24 cellular contexts compared by ENCODE assay signal in the genomic region with DNA sequence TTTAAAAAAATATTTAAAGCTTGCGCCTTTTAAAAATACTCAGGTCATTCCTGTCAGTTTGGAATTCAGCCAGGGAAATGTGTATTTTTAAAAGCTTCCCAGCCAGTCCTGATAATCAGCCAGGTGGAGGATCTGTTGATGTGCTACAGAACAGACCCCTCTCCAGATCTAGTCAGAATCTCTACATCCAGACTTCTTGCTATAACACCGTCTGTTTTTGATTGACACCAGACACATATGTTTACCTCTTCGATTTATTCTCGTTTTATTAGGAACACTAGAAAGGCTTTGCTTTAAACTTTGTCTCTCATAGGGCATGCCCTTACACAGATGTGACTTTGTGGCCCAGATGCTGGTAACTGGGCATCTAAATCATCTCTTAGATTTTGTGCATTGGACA. TPM values are rescaled to one million over a fixed set of nuclear protein-coding genes. Genes with fewer than 3 reads are reported as not detected.
A peak's percentile ranks its signal among the peaks of the same experiment; 100 is the strongest.
DNase-seq lines count a peak whose midpoint lies in the region; ATAC-seq, FAIRE-seq and TF ChIP-seq lines count a peak whose summit lies in the region.
"Had no signal": no experiment of that assay in that cellular context is flagged by ENCODE, and none has a peak within 500 bp of the region (broad histone marks: within the 10 kb centered on the region; RNA-seq: fewer than 3 reads in every experiment).

No MANE protein-coding gene starts in this region.

- intact Hi-C loops in heart right ventricle (cut with DNase I) (loop anchor here in 8 of 10 donors (5.0 to 10.0 kb wide), 9 partner anchors 81 to 558 kb away; no protein-coding TSS in a partner anchor), left cardiac atrium (cut with DNase I) (loop anchor here in 1 of 2 donors (5.0 to 10.0 kb wide), 2 partner anchors 81 to 558 kb away; no protein-coding TSS in a partner anchor), K562 (cut with micrococcal nuclease) (loop anchor here (5.0 kb wide), 1 partner anchor 81 kb away; no protein-coding TSS in a partner anchor), uterus (cut with DNase I; ENCODE audit: low total_unique reads) (loop anchor here (10.0 kb wide), 1 partner anchor 118 kb away; no protein-coding TSS in a partner anchor)
- intact Hi-C loops in activated naive CD4-positive, alpha-beta T cell treated with anti-CD3 and anti-CD28 coated beads for 36 hours (cut with micrococcal nuclease) = no loop called here

- peaks cover 9% of the 10 kb centered on the region for H3K36me3 Mint-ChIP-seq in activated naive CD4-positive, alpha-beta T cell treated with anti-CD3 and anti-CD28 coated beads for 36 hours (ENCODE audit: low read depth)

- CTCF ChIA-PET in K562 (lab: Yijun Ruan, JAX; ENCODE audit: low intra/inter-chr PET ratio) = interaction anchor here (3.0 kb wide), 1 partner anchor 80 kb away, joined by 8 read pairs; no protein-coding TSS in a partner anchor
- CTCF ChIA-PET in activated naive CD4-positive, alpha-beta T cell treated with anti-CD3 and anti-CD28 coated beads for 36 hours (lab: Charles Lee) = no interaction called here

- no peak for ATAC-seq in heart right ventricle
- ATAC-seq in left cardiac atrium = no peak
- no peak for ATAC-seq in K562
- ATAC-seq in GM21528 (IDR thresholded peaks at IDR 0.05; ENCODE audit: low FRiP score, unreplicated experiment) = no peak
- ATAC-seq: activated CD8-positive, alpha-beta memory T cell treated with anti-CD3 and anti-CD28 coated beads, Interleukin-2, amount 10 ng/mL, durations not matched to agents 7 days and 5 days; stimulated activated naive CD8-positive, alpha-beta T cell treated with anti-CD3 and anti-CD28 coated beads, Interleukin-15, amount 100 ng/mL, for 72 hours had no signal

- no peak for TF ChIP-seq POLR2A in K562 (conservative IDR thresholded peaks at IDR 0.05)
- TF ChIP-seq POLR2A in uterus (IDR thresholded peaks at IDR 0.05) = no peak

- H3K36me3 ChIP-seq in heart right ventricle (no peaks in the 10 kb centered on the region), K562 (ENCODE audit: control insufficient read depth, insufficient read depth, low read length) (peaks cover 57% of the 10 kb centered on the region), mesodermal cell (ENCODE audit: control insufficient read depth, insufficient read depth, low read length) (peaks cover 16% of the 10 kb centered on the region), uterus (peaks cover 0 to 2% of the 10 kb centered on the region in 2 donors)

- BruUV-seq in K562 (replicated peaks; lab: Mats Ljungman, UMichigan) = no TSS peak

- no peaks in the 10 kb centered on the region for H3K9me1 ChIP-seq in K562 (ENCODE audit: control insufficient read depth, insufficient read depth, low read length)

- POLR2A ChIA-PET in K562 (lab: Yijun Ruan, JAX) = no interaction called here

- no peak for TF ChIP-seq RAD21 in K562 (CRISPR knock-in tag; conservative IDR thresholded peaks at IDR 0.05 in 1 of 2, IDR thresholded peaks at IDR 0.05 in 1 of 2)

- no peak overlapping the region for H3K4me2 ChIP-seq in K562 (ENCODE audit: insufficient read depth, low read length)

- no peak overlapping the region for H3K27ac Mint-ChIP-seq in activated naive CD4-positive, alpha-beta T cell treated with anti-CD3 and anti-CD28 coated beads for 36 hours
- H3K27ac Mint-ChIP-seq: activated CD8-positive, alpha-beta memory T cell treated with anti-CD3 and anti-CD28 coated beads, Interleukin-2, amount 10 ng/mL, durations not matched to agents 7 days and 5 days had no signal

- no peak for TF ChIP-seq EP300 in K562 (IDR thresholded peaks at IDR 0.05; ENCODE audit: low read length)

- H3K27me3 ChIP-seq in heart right ventricle (no peaks in the 10 kb centered on the region), K562 (ENCODE audit: control insufficient read depth in 2 of 2, insufficient read depth in 2 of 2, low read length in 2 of 2) (no peaks in the 10 kb centered on the region), uterus (no peaks in the 10 kb centered on the region)
- H3K27me3 ChIP-seq: neutrophil had no signal

- no peaks in the 10 kb centered on the region for H3K9me3 Mint-ChIP-seq in activated naive CD4-positive, alpha-beta T cell treated with anti-CD3 and anti-CD28 coated beads for 36 hours
- H3K9me3 Mint-ChIP-seq: CD4-positive, alpha-beta memory T cell; stimulated activated naive CD8-positive, alpha-beta T cell treated with anti-CD3 and anti-CD28 coated beads, Interleukin-15, amount 100 ng/mL, for 72 hours had no signal

- WGBS in heart right ventricle, 2 donors = 40 to 51% methylated on average over 4 of the region's 4 CpGs
- WGBS in K562 (ENCODE audit: insufficient coverage, low coverage, missing lambda C conversion rate) = 47% methylated on average over 4 of the region's 4 CpGs
- WGBS in mesodermal cell (ENCODE audit: insufficient coverage in 2 of 2), 2 experiments = 88 to 91% methylated on average over 3 to 4 of the region's 4 CpGs

- peak overlapping the region in 8 of 10 donors; percentile 9 to 88 (median 75) for H3K27ac ChIP-seq in heart right ventricle
- peak overlapping the region; percentile 38; the same call in 1 of the 3 replicates for H3K27ac ChIP-seq in K562 (ENCODE audit: extremely low read depth, low read depth, low read length)
- peak overlapping the region; percentile 53 for H3K27ac ChIP-seq in mesodermal cell (ENCODE audit: low read depth, low read length, severe bottlenecking)
- peak overlapping the region; percentile 31 to 97 for H3K27ac ChIP-seq in uterus
- H3K27ac ChIP-seq: neutrophil had no signal

- H3K9me3 ChIP-seq in heart right ventricle (no peaks in the 10 kb centered on the region), K562 (replicated peaks; ENCODE audit: control insufficient read depth, insufficient read depth, low read depth, low read length) (no peaks in the 10 kb centered on the region), mesodermal cell (ENCODE audit: control insufficient read depth, low read length) (no peaks in the 10 kb centered on the region), uterus (no peaks in the 10 kb centered on the region)
- H3K9me3 ChIP-seq: neutrophil had no signal

- no peak for DNase-seq in heart right ventricle
- DNase-seq in left cardiac atrium = no peak
- DNase-seq in K562 (ENCODE audit: extremely low read depth in 1 of 4, low spot score in 3 of 4) = no peak
- no peak for DNase-seq in uterus
- DNase-seq in activated naive CD4-positive, alpha-beta T cell treated with anti-CD3 and anti-CD28 coated beads for 36 hours = no peak
- DNase-seq in DMS79 treated with DMSO at 0.1 percent for 48 hours (lab: John Stamatoyannopoulos, UW) = no peak
- DNase-seq: activated CD4-positive, alpha-beta T cell treated with anti-CD3 and anti-CD28 coated beads for 1 hour; activated CD8-positive, alpha-beta memory T cell treated with anti-CD3 and anti-CD28 coated beads, Interleukin-2, amount 10 ng/mL, durations not matched to agents 7 days and 5 days; activated effector memory CD4-positive, alpha-beta T cell treated with Interleukin-2 at 50 U/mL for 16 hours; amniotic stem cell; CD4-positive, alpha-beta memory T cell; DND-41; hippocampal formation; midbrain; NCI-H187; NCI-H510A; SIG-M5; stimulated activated CD4-positive, alpha-beta T cell treated with anti-CD3 and anti-CD28 coated beads, Interleukin-2, amount 100 ng/mL, for 24 hours; stimulated activated naive CD8-positive, alpha-beta T cell treated with anti-CD3 and anti-CD28 coated beads, Interleukin-15, amount 100 ng/mL, for 72 hours; T-helper 9 cell had no signal

- H3K4me1 ChIP-seq in heart right ventricle (peaks cover 2 to 52% (median 29%) of the 10 kb centered on the region in 9 donors), K562 (replicated peaks in 1 of 2; ENCODE audit: control insufficient read depth in 2 of 2, insufficient read depth in 2 of 2, low read length in 2 of 2) (peaks cover 37 to 41% of the 10 kb centered on the region in 2 experiments), mesodermal cell (ENCODE audit: control insufficient read depth, insufficient read depth, low read length, poor library complexity, severe bottlenecking) (peaks cover 73% of the 10 kb centered on the region), uterus (peaks cover 0 to 3% of the 10 kb centered on the region in 2 donors)

- H2AFZ ChIP-seq in K562 (ENCODE audit: low read depth, low read length) = no peak overlapping the region

- H3K4me1 Mint-ChIP-seq in activated naive CD4-positive, alpha-beta T cell treated with anti-CD3 and anti-CD28 coated beads for 36 hours (ENCODE audit: low read depth) = peaks cover 48% of the 10 kb centered on the region

- H3K9ac ChIP-seq in K562 (ENCODE audit: insufficient read depth in 1 of 2, low read depth in 2 of 2, low read length in 2 of 2) = no peak overlapping the region

- TF ChIP-seq CTCF in heart right ventricle (IDR thresholded peaks at IDR 0.05) = no peak
- no peak for TF ChIP-seq CTCF in K562 (IDR thresholded peaks at IDR 0.05 in 2 of 3, conservative IDR thresholded peaks at IDR 0.05 in 1 of 3; ENCODE audit: insufficient read depth in 2 of 3, low read depth in 1 of 3, low read length in 3 of 3)
- no peak for TF ChIP-seq CTCF in uterus (IDR thresholded peaks at IDR 0.05)

- no peaks in the 10 kb centered on the region; the same call in 1 of the 2 replicates for H4K20me1 ChIP-seq in K562 (replicated peaks; ENCODE audit: control insufficient read depth, insufficient read depth, low read length)

- no peak overlapping the region for H3K4me3 Mint-ChIP-seq in activated naive CD4-positive, alpha-beta T cell treated with anti-CD3 and anti-CD28 coated beads for 36 hours
- H3K4me3 Mint-ChIP-seq: activated CD8-positive, alpha-beta memory T cell treated with anti-CD3 and anti-CD28 coated beads, Interleukin-2, amount 10 ng/mL, durations not matched to agents 7 days and 5 days; CD4-positive, alpha-beta memory T cell; stimulated activated naive CD8-positive, alpha-beta T cell treated with anti-CD3 and anti-CD28 coated beads, Interleukin-15, amount 100 ng/mL, for 72 hours had no signal

- peaks cover 75% of the 10 kb centered on the region for H3K79me2 ChIP-seq in K562 (ENCODE audit: control insufficient read depth, insufficient read depth, low read length)

- FAIRE-seq in K562 (lab: Jason Lieb, UNC) = no peak
- FAIRE-seq: urothelium cell line had no signal

- in situ Hi-C loops in K562 (cut with MboI) = no loop called here

- H3K4me3 ChIP-seq in heart right ventricle (no peak overlapping the region), K562 (no peak overlapping the region), mesodermal cell (ENCODE audit: extremely low read depth, insufficient read depth, low read length, poor library complexity, severe bottlenecking) (no peak overlapping the region), uterus (no peak overlapping the region)

- H3K27me3 Mint-ChIP-seq in activated naive CD4-positive, alpha-beta T cell treated with anti-CD3 and anti-CD28 coated beads for 36 hours (ENCODE audit: low read depth) = no peaks in the 10 kb centered on the region
- H3K27me3 Mint-ChIP-seq: activated CD8-positive, alpha-beta memory T cell treated with anti-CD3 and anti-CD28 coated beads, Interleukin-2, amount 10 ng/mL, durations not matched to agents 7 days and 5 days; CD4-positive, alpha-beta memory T cell; stimulated activated naive CD8-positive, alpha-beta T cell treated with anti-CD3 and anti-CD28 coated beads, Interleukin-15, amount 100 ng/mL, for 72 hours had no signal

RNA-seq across cellular contexts. Expression of a gene that starts 11.7 kb away (rescaled TPM):
- total RNA-seq in heart right ventricle (1 to 10 TPM; 1.7 to 7.1 (median 3.7) TPM), left cardiac atrium (1 to 10 TPM; 3.2 to 4.6 TPM), K562 (2014; rRNA removed) (5.5 and 5.9 TPM in 2 replicates), K562 (2014; rRNA removed; fragmentation: Illumina TruSeq; extraction: Trizol) (10.4 and 12.7 TPM in 2 replicates), K562 (2015; rRNA removed; fragmentation: Illumina TruSeq; extraction: Trizol) (9.0 and 9.8 TPM in 2 replicates), K562 (2021) (12.0 and 12.3 TPM in 2 replicates), uterus (10 to 100 TPM in 2 of 4 donors, 1 to 10 TPM in 2; 2.0 to 13.2 (median 7.8) TPM)
- polyA plus RNA-seq in heart right ventricle (1 to 10 TPM; 1.3 to 3.1 TPM), K562 (2011; rRNA removed) (4.5 and 5.3 TPM in 2 replicates), K562 (2014; fragmentation: Illumina TruSeq; extraction: Trizol) (1.7 and 2.5 TPM in 2 replicates), K562 (2014; fragmentation: Nextera tagmentation; extraction: Ambion mirVana) (1 to 10 TPM; 2.7 to 7.4 TPM), K562 (2014; rRNA removed) (2.5 and 2.6 TPM in 2 replicates)
- total RNA-seq in K562 (2011; cell fraction: chromatin; rRNA removed; ENCODE audit: low replicate concordance) = 9.8 and 24.9 TPM in 2 replicates
- 5.3 and 6.2 TPM in 2 replicates for total RNA-seq in K562 (2011; cell fraction: nucleolus; rRNA removed)
- total RNA-seq in K562 (2011; cell fraction: nucleoplasm; rRNA removed) = 12.7 and 15.3 TPM in 2 replicates
- 1.5 and 2.7 TPM in 2 replicates for polyA plus RNA-seq in K562 (2011; cell fraction: cytosol; rRNA removed)
- polyA plus RNA-seq in K562 (2011; cell fraction: nucleus; rRNA removed) = 1.9 and 2.6 TPM in 2 replicates
- polyA plus RNA-seq in K562 (2012) = 0.96 and 1.2 TPM in 2 replicates
- 10.1 and 10.3 TPM in 2 replicates for polyA minus RNA-seq in K562 (2011; rRNA and poly(A)+ RNA removed)
- 5.6 and 5.7 TPM in 2 replicates for polyA minus RNA-seq in K562 (2011; cell fraction: cytosol; rRNA and poly(A)+ RNA removed)
- 2.2 and 3.1 TPM in 2 replicates for polyA minus RNA-seq in K562 (2011; cell fraction: nucleus; rRNA and poly(A)+ RNA removed)
- 4.7 TPM for polyA plus RNA-seq in mesodermal cell (2013, experiment 1 of 2)
- polyA plus RNA-seq in mesodermal cell (2013, experiment 2 of 2) = 5.9 TPM
- total RNA-seq in activated naive CD4-positive, alpha-beta T cell treated with anti-CD3 and anti-CD28 coated beads for 36 hours = 1 to 10 TPM; 3.3 to 3.9 TPM

RNA-seq across cellular contexts. Expression of a gene that starts 51.7 kb away (rescaled TPM):
- total RNA-seq in heart right ventricle (10 to 100 TPM in 1 of 10 donors, 1 to 10 TPM in 9; 1.6 to 21.8 (median 2.7) TPM), left cardiac atrium (1 to 10 TPM; 3.3 to 6.7 TPM), K562 (2014; rRNA removed) (22.3 and 28.3 TPM in 2 replicates), K562 (2014; rRNA removed; fragmentation: Illumina TruSeq; extraction: Trizol) (9.2 and 15.5 TPM in 2 replicates), K562 (2015; rRNA removed; fragmentation: Illumina TruSeq; extraction: Trizol) (12.8 and 13.3 TPM in 2 replicates), K562 (2021) (43.3 and 46.1 TPM in 2 replicates), uterus (10 to 100 TPM in 3 of 4 donors, 1 to 10 TPM in 1; 9.1 to 85.4 (median 17.8) TPM)
- polyA plus RNA-seq in heart right ventricle (10 to 100 TPM in 1 of 2 donors, 1 to 10 TPM in 1; 6.3 to 50.2 TPM), K562 (2011; rRNA removed) (48.8 and 65.1 TPM in 2 replicates), K562 (2014; fragmentation: Illumina TruSeq; extraction: Trizol) (21.4 and 23.4 TPM in 2 replicates), K562 (2014; fragmentation: Nextera tagmentation; extraction: Ambion mirVana) (1 to 10 TPM; 3.3 to 3.8 TPM), K562 (2014; rRNA removed) (62.7 and 66.4 TPM in 2 replicates)
- total RNA-seq in K562 (2011; cell fraction: chromatin; rRNA removed; ENCODE audit: low replicate concordance) = 220 and 451 TPM in 2 replicates
- 258 and 278 TPM in 2 replicates for total RNA-seq in K562 (2011; cell fraction: nucleolus; rRNA removed)
- 187 and 217 TPM in 2 replicates for total RNA-seq in K562 (2011; cell fraction: nucleoplasm; rRNA removed)
- 23.4 and 24.4 TPM in 2 replicates for polyA plus RNA-seq in K562 (2011; cell fraction: cytosol; rRNA removed)
- 468 and 642 TPM in 2 replicates for polyA plus RNA-seq in K562 (2011; cell fraction: nucleus; rRNA removed)
- 23.3 and 29.2 TPM in 2 replicates for polyA plus RNA-seq in K562 (2012)
- polyA minus RNA-seq in K562 (2011; rRNA and poly(A)+ RNA removed) = 12.5 and 15.4 TPM in 2 replicates
- 15.8 and 20.2 TPM in 2 replicates for polyA minus RNA-seq in K562 (2011; cell fraction: cytosol; rRNA and poly(A)+ RNA removed)
- polyA minus RNA-seq in K562 (2011; cell fraction: nucleus; rRNA and poly(A)+ RNA removed) = 65.3 and 73.8 TPM in 2 replicates
- 9.4 TPM for polyA plus RNA-seq in mesodermal cell (2013, experiment 1 of 2)
- 10.0 TPM for polyA plus RNA-seq in mesodermal cell (2013, experiment 2 of 2)
- total RNA-seq in activated naive CD4-positive, alpha-beta T cell treated with anti-CD3 and anti-CD28 coated beads for 36 hours = not detected
- total RNA-seq: activated CD8-positive, alpha-beta memory T cell treated with anti-CD3 and anti-CD28 coated beads, Interleukin-2, amount 10 ng/mL, durations not matched to agents 7 days and 5 days; CD4-positive, alpha-beta memory T cell had no signal

RNA-seq across cellular contexts. Expression of a gene that starts 51.8 kb away (rescaled TPM):
- total RNA-seq in heart right ventricle = 1 to 10 TPM; 1.3 to 3.6 (median 2.4) TPM
- 1 to 10 TPM in 1 of 2 donors, under 1 TPM in 1; 0.54 to 2.1 TPM for polyA plus RNA-seq in heart right ventricle
- total RNA-seq in left cardiac atrium = 1 to 10 TPM; 1.2 to 3.3 TPM
- 2.3 and 2.5 TPM in 2 replicates for total RNA-seq in K562 (2011; cell fraction: chromatin; rRNA removed; ENCODE audit: low replicate concordance)
- total RNA-seq in K562 (2011; cell fraction: nucleolus; rRNA removed) = 0.26 and 1.0 TPM in 2 replicates
- 1.8 and 2.7 TPM in 2 replicates for total RNA-seq in K562 (2011; cell fraction: nucleoplasm; rRNA removed)
- total RNA-seq in K562 (2014; rRNA removed) = 2.3 and 2.9 TPM in 2 replicates
- total RNA-seq in K562 (2014; rRNA removed; fragmentation: Illumina TruSeq; extraction: Trizol) = 0.47 and 0.64 TPM in 2 replicates
- total RNA-seq in K562 (2015; rRNA removed; fragmentation: Illumina TruSeq; extraction: Trizol) = 0.34 and 0.36 TPM in 2 replicates
- 1.5 and 2.0 TPM in 2 replicates for total RNA-seq in K562 (2021)
- polyA plus RNA-seq in K562 (2011; rRNA removed) = 0.65 and 1.1 TPM in 2 replicates
- 1.2 and 2.1 TPM in 2 replicates for polyA plus RNA-seq in K562 (2011; cell fraction: cytosol; rRNA removed)
- polyA plus RNA-seq in K562 (2011; cell fraction: nucleus; rRNA removed) = 0.27 and 0.70 TPM in 2 replicates
- 0.87 and 1.4 TPM in 2 replicates for polyA plus RNA-seq in K562 (2012)
- polyA plus RNA-seq in K562 (2014; fragmentation: Illumina TruSeq; extraction: Trizol) = 0.25 and 1.5 TPM in 2 replicates
- polyA plus RNA-seq in K562 (2014; fragmentation: Nextera tagmentation; extraction: Ambion mirVana) = under 1 TPM; 0.15 to 0.20 TPM
- polyA plus RNA-seq in K562 (2014; rRNA removed) = 0.40 and 2.1 TPM in 2 replicates
- polyA minus RNA-seq in K562 (2011; rRNA and poly(A)+ RNA removed) = 0.06 and 0.63 TPM in 2 replicates
- polyA minus RNA-seq in K562 (2011; cell fraction: cytosol; rRNA and poly(A)+ RNA removed) = not detected in 2 replicates
- polyA minus RNA-seq in K562 (2011; cell fraction: nucleus; rRNA and poly(A)+ RNA removed) = 0.22 and 1.2 TPM in 2 replicates
- 15.4 TPM for polyA plus RNA-seq in mesodermal cell (2013, experiment 1 of 2)
- polyA plus RNA-seq in mesodermal cell (2013, experiment 2 of 2) = 12.2 TPM
- total RNA-seq in uterus = 1 to 10 TPM in 2 of 4 donors, under 1 TPM in 1, not detected in 1; under 0.01 to 9.1 (median 3.5) TPM
- total RNA-seq in activated naive CD4-positive, alpha-beta T cell treated with anti-CD3 and anti-CD28 coated beads for 36 hours = 10 to 100 TPM; 15.7 to 16.6 TPM
